ENCODE assay signal across 2 cellular contexts in genomic region chrX:53678667-53679066, GRCh38.
A peak's percentile ranks its signal among the peaks of the same experiment; 100 is the strongest.
TF ChIP-seq lines count a peak whose summit lies in the region.

No MANE protein-coding gene starts in this region.

TF ChIP-seq in IMR-90, 13 proteins besides CTCF, POLR2A, EP300 and RAD21:
- no peak for TF ChIP-seq USF2 (IDR thresholded peaks at IDR 0.05; ENCODE audit: low read depth, low read length)
- TF ChIP-seq RCOR1 (IDR thresholded peaks at IDR 0.05; ENCODE audit: insufficient replicate concordance, low read length), result no peak
- TF ChIP-seq RFX5 (IDR thresholded peaks at IDR 0.05; ENCODE audit: low read depth, low read length), result no peak
- no peak for TF ChIP-seq MAZ (IDR thresholded peaks at IDR 0.05; ENCODE audit: borderline replicate concordance, low read depth, low read length)
- TF ChIP-seq ELK1 (IDR thresholded peaks at IDR 0.05; ENCODE audit: borderline replicate concordance, low read depth, low read length), result no peak
- TF ChIP-seq MAFK (IDR thresholded peaks at IDR 0.05; ENCODE audit: low read depth, low read length), result no peak
- no peak for TF ChIP-seq NFE2L2 (IDR thresholded peaks at IDR 0.05; ENCODE audit: low read depth, low read length)
- no peak for TF ChIP-seq BHLHE40 (IDR thresholded peaks at IDR 0.05; ENCODE audit: low read depth, low read length)
- no peak for TF ChIP-seq SMC3 (IDR thresholded peaks at IDR 0.05; ENCODE audit: low read depth, low read length)
- no peak for TF ChIP-seq CHD1 (IDR thresholded peaks at IDR 0.05; ENCODE audit: low read depth, low read length)
- no peak for TF ChIP-seq MXI1 (IDR thresholded peaks at IDR 0.05; ENCODE audit: borderline replicate concordance, low read depth, low read length)
- no peak for TF ChIP-seq CEBPB (IDR thresholded peaks at IDR 0.05; ENCODE audit: low read depth, low read length)
- TF ChIP-seq FOS (IDR thresholded peaks at IDR 0.05; ENCODE audit: low read depth, low read length), result no peak

TF ChIP-seq in GM12878, 131 proteins besides CTCF, POLR2A, EP300 and RAD21:
- TF ChIP-seq RBBP5 (conservative IDR thresholded peaks at IDR 0.05) (no peak), SMC3 (IDR thresholded peaks at IDR 0.05; ENCODE audit: borderline replicate concordance, low read length) (peak; percentile 29; the same call in 1 of the 2 replicates)
